Comparison of ENCODE assay signal across 7 cellular contexts in the genomic region with DNA sequence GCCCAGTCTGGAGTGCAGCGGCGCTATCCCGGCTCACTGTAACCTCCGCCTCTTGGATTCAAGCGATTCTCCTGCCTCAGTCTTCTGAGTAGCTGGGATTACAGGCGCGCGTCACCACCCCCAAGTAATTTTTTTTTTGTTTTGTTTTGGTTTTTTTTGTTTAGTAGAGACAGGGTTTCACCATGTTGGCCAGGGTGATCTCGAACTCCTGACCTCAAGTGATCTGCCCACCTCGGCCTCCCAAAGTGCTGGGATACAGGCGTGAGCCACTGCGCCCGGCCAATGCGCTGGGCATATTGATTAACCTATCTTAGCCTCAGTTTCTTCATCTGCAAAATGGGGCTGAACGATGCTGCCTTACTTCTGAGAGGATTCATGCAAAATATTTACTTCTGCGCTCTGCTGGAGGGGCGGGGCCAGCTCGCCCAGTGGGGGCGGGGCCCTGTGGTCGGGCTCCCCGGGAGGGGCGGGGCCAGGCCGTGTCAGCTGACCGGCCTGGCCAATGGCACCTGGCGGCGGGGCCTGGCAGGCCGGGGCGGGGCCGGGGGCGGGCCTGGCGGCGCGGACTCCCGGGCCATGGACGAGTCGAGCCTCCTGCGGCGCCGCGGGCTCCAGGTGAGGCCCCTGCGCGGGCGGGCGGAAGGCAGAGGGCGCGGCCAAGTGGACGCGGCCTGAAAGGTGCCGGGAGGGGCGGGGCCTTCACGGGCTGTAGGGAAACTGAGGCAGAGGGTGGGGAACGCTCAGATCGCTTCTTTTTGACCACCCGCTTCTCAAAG. TPM values are rescaled to one million over a fixed set of nuclear protein-coding genes. Genes with fewer than 3 reads are reported as not detected.
DNase-seq lines count a peak whose midpoint lies in the region; ATAC-seq and TF ChIP-seq lines count a peak whose summit lies in the region.

A gene (plus strand): TSS at position 562 of the 776 bp plus-strand sequence. CDS start 15 bp downstream, at position 577.

- WGBS in ectodermal cell, 2 experiments = 26% methylated on average over 54 of the region's 54 CpGs
- WGBS in lung, 2 donors = 23 to 27% methylated on average over 48 to 54 of the region's 54 CpGs

- intact Hi-C loops in activated CD8-positive, alpha-beta T cell treated with anti-CD3 and anti-CD28 coated beads for 36 hours (cut with micrococcal nuclease) = no loop called here

- peaks cover 24% of the 10 kb centered on the region for H3K27me3 ChIP-seq in ectodermal cell (ENCODE audit: control insufficient read depth, insufficient read depth, low read length, poor library complexity, severe bottlenecking)
- no peaks in the 10 kb centered on the region for H3K27me3 ChIP-seq in lung (ENCODE audit: control insufficient read depth, insufficient read depth)

- no peaks in the 10 kb centered on the region for H3K27me3 Mint-ChIP-seq in activated CD8-positive, alpha-beta T cell treated with anti-CD3 and anti-CD28 coated beads for 36 hours

- no peak within 1 kb of the TSS for H3K27ac ChIP-seq in ectodermal cell (ENCODE audit: insufficient read depth, low read depth, low read length, poor library complexity, severe bottlenecking)
- no peak within 1 kb of the TSS for H3K27ac ChIP-seq in lung (ENCODE audit: low read depth in 1 of 2, low read length in 1 of 2)

- TF ChIP-seq CTCF in activated CD8-positive, alpha-beta T cell treated with anti-CD3 and anti-CD28 coated beads for 36 hours (IDR thresholded peaks at IDR 0.05) = no peak
- no peak for TF ChIP-seq CTCF in lung (IDR thresholded peaks at IDR 0.05; ENCODE audit: control extremely low read depth, extremely low read depth)

- H3K36me3 Mint-ChIP-seq in activated CD8-positive, alpha-beta T cell treated with anti-CD3 and anti-CD28 coated beads for 36 hours (ENCODE audit: low read depth) = peaks cover 3% of the 10 kb centered on the region

- H3K4me1 ChIP-seq in ectodermal cell (ENCODE audit: control insufficient read depth, insufficient read depth, low read length) (peaks cover 7% of the 10 kb centered on the region), lung (ENCODE audit: control insufficient read depth in 2 of 2, insufficient read depth in 2 of 2, low read length in 2 of 2) (peaks cover 0 to 12% of the 10 kb centered on the region in 2 donors)

- H3K9me3 Mint-ChIP-seq in activated CD8-positive, alpha-beta T cell treated with anti-CD3 and anti-CD28 coated beads for 36 hours = no peaks in the 10 kb centered on the region

- ATAC-seq in GM18505 (IDR thresholded peaks at IDR 0.05; ENCODE audit: unreplicated experiment) (peak; percentile 57), HG02981 (IDR thresholded peaks at IDR 0.05; ENCODE audit: unreplicated experiment) (peak; percentile 52), lung (ENCODE audit: insufficient read depth, low FRiP score) (peak; percentile 99)
- ATAC-seq in activated CD8-positive, alpha-beta T cell treated with anti-CD3 and anti-CD28 coated beads for 36 hours = peak; percentile 96

- peaks cover 25% of the 10 kb centered on the region for H3K4me1 Mint-ChIP-seq in activated CD8-positive, alpha-beta T cell treated with anti-CD3 and anti-CD28 coated beads for 36 hours (ENCODE audit: low read depth)

- TF ChIP-seq POLR2A in GM18505 (IDR thresholded peaks at IDR 0.05; ENCODE audit: borderline replicate concordance, extremely low read depth, insufficient read depth, insufficient read length) = peak; percentile 78

- peak; percentile 75 for DNase-seq in NCI-H748 (lab: John Stamatoyannopoulos, UW; ENCODE audit: unreplicated experiment)
- peak; percentile 94 for DNase-seq in activated CD8-positive, alpha-beta T cell treated with anti-CD3 and anti-CD28 coated beads for 36 hours
- peak; percentile 85 for DNase-seq in lung (ENCODE audit: low spot score)
- DNase-seq in stimulated activated CD4-positive, alpha-beta T cell treated with anti-CD3 and anti-CD28 coated beads, TNF-alpha, amount 100 ng/mL, for 48 hours (ENCODE audit: low read depth in 3 of 3) = peak; percentile 85 to 93 (median 89)

- POLR2A ChIA-PET in activated CD8-positive, alpha-beta T cell treated with anti-CD3 and anti-CD28 coated beads for 36 hours (lab: Charles Lee) = interaction anchor here (0.7 to 2.3 kb wide), 6 partner anchors 8 to 54 kb away, joined by 3 to 14 read pairs (median 5); a partner anchor contains a TSS

- peak within 1 kb of the TSS; percentile 25 for H3K4me3 ChIP-seq in ectodermal cell (ENCODE audit: insufficient read depth, low read depth, low read length)
- H3K4me3 ChIP-seq in lung = peak within 1 kb of the TSS; percentile 28

- H3K9me3 ChIP-seq in ectodermal cell (ENCODE audit: control insufficient read depth, low read length) (no peaks in the 10 kb centered on the region), lung (ENCODE audit: control insufficient read depth in 2 of 2, insufficient read depth in 1 of 2, low read length in 1 of 2) (no peaks in the 10 kb centered on the region)

- H3K4me3 Mint-ChIP-seq in activated CD8-positive, alpha-beta T cell treated with anti-CD3 and anti-CD28 coated beads for 36 hours = peak within 1 kb of the TSS; percentile 86

- CTCF ChIA-PET in activated CD8-positive, alpha-beta T cell treated with anti-CD3 and anti-CD28 coated beads for 36 hours (lab: Charles Lee) = interaction anchor here (0.7 to 1.5 kb wide), 7 partner anchors 8 to 182 kb away, joined by 3 to 5 read pairs (median 4); a partner anchor contains a TSS

- H3K27ac Mint-ChIP-seq in activated CD8-positive, alpha-beta T cell treated with anti-CD3 and anti-CD28 coated beads for 36 hours = peak within 1 kb of the TSS; percentile 56

- H3K36me3 ChIP-seq in ectodermal cell (ENCODE audit: control insufficient read depth, insufficient read depth, low read length) = no peaks in the 10 kb centered on the region
- H3K36me3 ChIP-seq in lung (ENCODE audit: control insufficient read depth in 2 of 2, insufficient read depth in 2 of 2, low read length in 2 of 2) = no peaks in the 10 kb centered on the region

RNA-seq across cellular contexts. Expression of the gene that starts here (rescaled TPM):
- total RNA-seq in activated CD8-positive, alpha-beta T cell treated with anti-CD3 and anti-CD28 coated beads for 36 hours = 10 to 100 TPM; 23.1 to 23.3 TPM
- polyA plus RNA-seq in ectodermal cell (2013, experiment 1 of 4) = 9.7 TPM
- polyA plus RNA-seq in ectodermal cell (2013, experiment 2 of 4) = 8.0 TPM
- 6.9 TPM for polyA plus RNA-seq in ectodermal cell (2013, experiment 3 of 4)
- 7.7 TPM for polyA plus RNA-seq in ectodermal cell (2013, experiment 4 of 4)
- total RNA-seq in lung = 10 to 100 TPM in 1 of 2 donors, 1 to 10 TPM in 1; 6.5 to 24.0 TPM
- 10 to 100 TPM in 1 of 2 donors, 1 to 10 TPM in 1; 5.0 to 12.1 TPM for polyA plus RNA-seq in lung
